ENCODE assay signal across 19 cellular contexts in genomic region chr14:29900609-29901350, GRCh38. TPM values are rescaled to one million over a fixed set of nuclear protein-coding genes. Genes with fewer than 3 reads are reported as not detected.
"Had no signal": no experiment of that assay in that cellular context is flagged by ENCODE, and none has a peak within 500 bp of the region (broad histone marks: within the 10 kb centered on the region; RNA-seq: fewer than 3 reads in every experiment).

No MANE protein-coding gene starts in this region.

- H3K9me3 ChIP-seq: ascending aorta had no signal

- H3K27ac ChIP-seq: ascending aorta, cardiac muscle cell, heart right ventricle, left ventricle myocardium inferior, tibial nerve had no signal

- H3K4me1 ChIP-seq: ascending aorta, tibial nerve had no signal

- H3K27ac Mint-ChIP-seq: activated T-cell treated with anti-CD3 and anti-CD28 coated beads, Interleukin-2, amount 50 U/mL, for 72 hours; dendritic cell treated with granulocyte-macrophage colony-stimulating factor and Interleukin-4, amounts not matched to agents 40 ng/mL and 50 ng/mL, for 4 days; nephron had no signal

- DNase-seq: activated CD4-positive, alpha-beta T cell treated with anti-CD3 and anti-CD28 coated beads, Interleukin-2, amount 50 U/mL, for 4 hours; activated effector memory CD4-positive, alpha-beta T cell treated with anti-CD3 and anti-CD28 coated beads, Interleukin-2, amount 50 U/mL, for 16 hours; activated naive CD4-positive, alpha-beta T cell treated with anti-CD3 and anti-CD28 coated beads, Interleukin-2, amount 50 U/mL, for 16 hours; activated T-cell treated with anti-CD3 and anti-CD28 coated beads, Interleukin-2, amount 50 U/mL, for 72 hours; effector CD8-positive, alpha-beta T cell; heart right ventricle; left ventricle myocardium inferior; mammary epithelial cell; midbrain; posterior cingulate gyrus; stimulated activated naive CD8-positive, alpha-beta T cell treated with anti-CD3 and anti-CD28 coated beads, Interleukin-15, Interleukin-2, amounts not matched to agents 100 U/mL and 50 U/mL, for 24 hours; substantia nigra had no signal

- H3K36me3 ChIP-seq: ascending aorta, cardiac muscle cell, heart right ventricle, left ventricle myocardium inferior, tibial nerve had no signal

- H3K4me3 ChIP-seq: ascending aorta, cardiac muscle cell, heart right ventricle, left ventricle myocardium inferior, tibial nerve had no signal

- H3K27me3 Mint-ChIP-seq: dendritic cell treated with granulocyte-macrophage colony-stimulating factor and Interleukin-4, amounts not matched to agents 40 ng/mL and 50 ng/mL, for 4 days had no signal

- H3K4me3 Mint-ChIP-seq: activated T-cell treated with anti-CD3 and anti-CD28 coated beads, Interleukin-2, amount 50 U/mL, for 72 hours; dendritic cell treated with granulocyte-macrophage colony-stimulating factor and Interleukin-4, amounts not matched to agents 40 ng/mL and 50 ng/mL, for 4 days; nephron had no signal

- H3K27me3 ChIP-seq: ascending aorta, cardiac muscle cell, heart right ventricle, tibial nerve had no signal

- ATAC-seq: activated T-cell treated with anti-CD3 and anti-CD28 coated beads, Interleukin-2, amount 50 U/mL, for 72 hours; esophagus mucosa; heart right ventricle; stimulated activated naive CD8-positive, alpha-beta T cell treated with anti-CD3 and anti-CD28 coated beads, Interleukin-15, Interleukin-2, amounts not matched to agents 100 U/mL and 50 U/mL, for 24 hours had no signal

RNA-seq across cellular contexts. Expression of gene PRKD1, which starts 26.9 kb away (rescaled TPM):
- total RNA-seq: activated CD8-positive, alpha-beta memory T cell treated with anti-CD3 and anti-CD28 coated beads for 36 hours; activated T-cell treated with anti-CD3 and anti-CD28 coated beads, Interleukin-2, amount 50 U/mL, for 72 hours had no signal
